1 cellular context compared by ENCODE assay signal in the genomic region with DNA sequence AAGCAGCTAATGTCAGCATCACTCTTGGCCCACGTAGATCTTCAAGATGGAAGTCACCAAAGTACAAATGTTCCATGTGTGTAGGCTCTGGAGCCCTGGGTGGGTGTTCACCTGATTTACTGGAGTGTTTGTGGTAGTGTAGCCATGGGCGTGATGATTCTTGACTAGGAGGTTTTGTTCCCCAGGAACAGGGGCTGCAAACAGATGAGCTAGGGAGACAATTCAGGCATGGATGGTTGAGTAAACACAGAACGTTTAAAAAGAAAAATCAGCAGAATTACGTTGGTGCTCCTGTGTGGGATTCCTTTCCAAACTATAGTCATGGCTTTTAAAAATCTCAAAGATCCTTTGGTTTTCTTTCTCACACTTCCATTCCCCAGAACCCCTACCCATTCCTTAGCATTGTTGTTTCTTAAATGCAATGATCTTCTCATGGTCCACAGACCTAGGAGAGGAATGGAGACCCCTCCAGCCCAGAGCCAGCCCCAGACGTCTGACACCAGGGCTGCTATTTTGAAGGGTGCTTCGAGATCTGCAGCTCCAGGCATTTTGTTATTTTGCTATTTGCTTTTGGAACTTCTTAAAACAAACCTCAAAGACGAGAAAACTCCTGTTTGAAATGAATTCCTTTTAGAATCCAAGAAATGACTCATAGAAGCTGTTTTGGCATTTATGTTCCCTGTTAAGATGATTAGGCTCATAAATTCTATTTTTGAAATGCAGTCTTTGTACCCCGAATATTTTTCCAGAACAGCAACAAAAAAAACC.
TF ChIP-seq lines count a peak whose summit lies in the region.

No MANE protein-coding gene starts in this region.

TF ChIP-seq in SK-N-SH, 30 proteins besides CTCF, POLR2A, EP300 and RAD21 (continued from another document):
- TF ChIP-seq JUND (IDR thresholded peaks at IDR 0.05) (peak; percentile 69), NFIC (IDR thresholded peaks at IDR 0.05; ENCODE audit: borderline replicate concordance) (peak; percentile 52; the same call in 1 of the 2 replicates), SMC3 (IDR thresholded peaks at IDR 0.05; ENCODE audit: low read depth, low read length) (no peak), ELF1 (IDR thresholded peaks at IDR 0.05) (no peak), MXI1 (IDR thresholded peaks at IDR 0.05; ENCODE audit: low read depth, low read length) (no peak)
- TF ChIP-seq, protein P1, sequence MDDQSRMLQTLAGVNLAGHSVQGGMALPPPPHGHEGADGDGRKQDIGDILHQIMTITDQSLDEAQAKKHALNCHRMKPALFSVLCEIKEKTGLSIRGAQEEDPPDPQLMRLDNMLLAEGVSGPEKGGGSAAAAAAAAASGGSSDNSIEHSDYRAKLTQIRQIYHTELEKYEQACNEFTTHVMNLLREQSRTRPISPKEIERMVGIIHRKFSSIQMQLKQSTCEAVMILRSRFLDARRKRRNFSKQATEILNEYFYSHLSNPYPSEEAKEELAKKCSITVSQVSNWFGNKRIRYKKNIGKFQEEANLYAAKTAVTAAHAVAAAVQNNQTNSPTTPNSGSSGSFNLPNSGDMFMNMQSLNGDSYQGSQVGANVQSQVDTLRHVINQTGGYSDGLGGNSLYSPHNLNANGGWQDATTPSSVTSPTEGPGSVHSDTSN (IDR thresholded peaks at IDR 0.05), result peak; percentile 64
